Comparison of ENCODE assay signal across 32 cellular contexts in the genomic region with DNA sequence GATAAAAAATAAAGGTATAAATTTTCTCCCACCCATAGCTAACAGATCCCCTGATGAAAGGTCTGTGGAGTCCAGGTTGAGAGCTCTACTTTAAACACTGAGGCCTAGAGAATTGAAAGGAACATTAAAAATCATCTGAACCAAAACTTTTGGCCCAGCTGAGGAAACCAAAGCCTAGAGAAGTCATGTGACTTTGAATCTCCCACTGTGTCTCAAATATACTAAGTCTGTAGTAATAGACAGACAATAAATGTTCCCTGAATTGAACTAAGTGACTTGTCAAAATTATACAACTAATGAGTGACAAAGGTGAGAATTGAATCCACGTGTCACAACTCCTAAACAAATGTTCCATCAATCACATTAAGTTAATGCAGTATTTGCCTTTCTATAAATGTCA. TPM values are rescaled to one million over a fixed set of nuclear protein-coding genes. Genes with fewer than 3 reads are reported as not detected.
"Had no signal": no experiment of that assay in that cellular context is flagged by ENCODE, and none has a peak within 500 bp of the region (broad histone marks: within the 10 kb centered on the region; RNA-seq: fewer than 3 reads in every experiment).

No MANE protein-coding gene starts in this region.

- H3K36me3 Mint-ChIP-seq: stimulated activated effector memory CD8-positive, alpha-beta T cell treated with anti-CD3 and anti-CD28 coated beads, Interleukin-12 subunit alpha, Interleukin-12 subunit beta, amount 100 ng/mL, for 72 hours; stimulated activated memory B cell treated with anti-CD40 and anti-IgM and Interleukin-4, amounts not matched to agents 10 μg/mL and 1 μg/mL and 100 μg/mL, for 72 hours; stimulated activated naive B cell treated with anti-CD40 and anti-IgM and Interleukin-4, amounts not matched to agents 10 μg/mL and 1 μg/mL and 100 μg/mL, for 72 hours; type B pancreatic cell had no signal

- H3K9me3 Mint-ChIP-seq: stimulated activated effector memory CD8-positive, alpha-beta T cell treated with anti-CD3 and anti-CD28 coated beads, Interleukin-12 subunit alpha, Interleukin-12 subunit beta, amount 100 ng/mL, for 72 hours; stimulated activated memory B cell treated with anti-CD40 and anti-IgM and Interleukin-4, amounts not matched to agents 10 μg/mL and 1 μg/mL and 100 μg/mL, for 72 hours; stimulated activated naive B cell treated with anti-CD40 and anti-IgM and Interleukin-4, amounts not matched to agents 10 μg/mL and 1 μg/mL and 100 μg/mL, for 72 hours; stimulated activated naive CD8-positive, alpha-beta T cell treated with anti-CD3 and anti-CD28 coated beads, Interleukin-15, amount 100 ng/mL, for 72 hours; stimulated activated naive CD8-positive, alpha-beta T cell treated with anti-CD3 and anti-CD28 coated beads, Interleukin-15, Interleukin-2, amounts not matched to agents 100 ng/mL and 50 ng/mL, for 24 hours; type B pancreatic cell had no signal

- H3K4me3 Mint-ChIP-seq: stimulated activated effector memory CD8-positive, alpha-beta T cell treated with anti-CD3 and anti-CD28 coated beads, Interleukin-12 subunit alpha, Interleukin-12 subunit beta, amount 100 ng/mL, for 72 hours; stimulated activated memory B cell treated with anti-CD40 and anti-IgM and Interleukin-4, amounts not matched to agents 10 μg/mL and 1 μg/mL and 100 μg/mL, for 72 hours; stimulated activated naive B cell treated with anti-CD40 and anti-IgM and Interleukin-4, amounts not matched to agents 10 μg/mL and 1 μg/mL and 100 μg/mL, for 72 hours; stimulated activated naive CD8-positive, alpha-beta T cell treated with anti-CD3 and anti-CD28 coated beads, Interleukin-15, amount 100 ng/mL, for 72 hours; stimulated activated naive CD8-positive, alpha-beta T cell treated with anti-CD3 and anti-CD28 coated beads, Interleukin-15, Interleukin-2, amounts not matched to agents 100 ng/mL and 50 ng/mL, for 24 hours; type B pancreatic cell had no signal

- H3K4me1 Mint-ChIP-seq: stimulated activated effector memory CD8-positive, alpha-beta T cell treated with anti-CD3 and anti-CD28 coated beads, Interleukin-12 subunit alpha, Interleukin-12 subunit beta, amount 100 ng/mL, for 72 hours; stimulated activated naive CD8-positive, alpha-beta T cell treated with anti-CD3 and anti-CD28 coated beads, Interleukin-15, amount 100 ng/mL, for 72 hours had no signal

- H3K27ac Mint-ChIP-seq: stimulated activated effector memory CD8-positive, alpha-beta T cell treated with anti-CD3 and anti-CD28 coated beads, Interleukin-12 subunit alpha, Interleukin-12 subunit beta, amount 100 ng/mL, for 72 hours; stimulated activated memory B cell treated with anti-CD40 and anti-IgM and Interleukin-4, amounts not matched to agents 10 μg/mL and 1 μg/mL and 100 μg/mL, for 72 hours; stimulated activated naive B cell treated with anti-CD40 and anti-IgM and Interleukin-4, amounts not matched to agents 10 μg/mL and 1 μg/mL and 100 μg/mL, for 72 hours; stimulated activated naive CD8-positive, alpha-beta T cell treated with anti-CD3 and anti-CD28 coated beads, Interleukin-15, amount 100 ng/mL, for 72 hours; stimulated activated naive CD8-positive, alpha-beta T cell treated with anti-CD3 and anti-CD28 coated beads, Interleukin-15, Interleukin-2, amounts not matched to agents 100 ng/mL and 50 ng/mL, for 24 hours; type B pancreatic cell had no signal

- H3K4me1 ChIP-seq: testis had no signal

- H3K9me3 ChIP-seq: suprapubic skin, testis, thoracic aorta, thyroid gland, tibial artery, tibial nerve, transverse colon, upper lobe of left lung, upper lobe of right lung, uterus, vagina had no signal

- H3K27me3 Mint-ChIP-seq: stimulated activated memory B cell treated with anti-CD40 and anti-IgM and Interleukin-4, amounts not matched to agents 10 μg/mL and 1 μg/mL and 100 μg/mL, for 72 hours had no signal

- H3K36me3 ChIP-seq: suprapubic skin, thoracic aorta, thyroid gland, tibial artery, tibial nerve, transverse colon, upper lobe of left lung, upper lobe of right lung, uterus, vagina had no signal

- FAIRE-seq: urothelium cell line had no signal

- H3K27ac ChIP-seq: suprapubic skin, testis, thoracic aorta, thyroid gland, tibial artery, tibial nerve, transverse colon, upper lobe of left lung, upper lobe of right lung, uterus, vagina had no signal

- ATAC-seq: stimulated activated effector memory CD8-positive, alpha-beta T cell treated with anti-CD3 and anti-CD28 coated beads, Interleukin-12 subunit alpha, Interleukin-12 subunit beta, amount 100 ng/mL, for 72 hours; stimulated activated memory B cell treated with anti-CD40 and anti-IgM and Interleukin-4, amounts not matched to agents 10 μg/mL and 1 μg/mL and 100 μg/mL, for 72 hours; stimulated activated naive B cell treated with anti-CD40 and anti-IgM and Interleukin-4, amounts not matched to agents 10 μg/mL and 1 μg/mL and 100 μg/mL, for 72 hours; stimulated activated naive CD8-positive, alpha-beta T cell treated with anti-CD3 and anti-CD28 coated beads, Interleukin-15, amount 100 ng/mL, for 72 hours; stimulated activated naive CD8-positive, alpha-beta T cell treated with anti-CD3 and anti-CD28 coated beads, Interleukin-15, Interleukin-2, amounts not matched to agents 100 U/mL and 50 U/mL, for 24 hours; upper lobe of right lung had no signal

- H3K27me3 ChIP-seq: testis, thyroid gland had no signal

- DNase-seq: stimulated activated CD4-positive, alpha-beta T cell treated with anti-CD3 and anti-CD28 coated beads, Interleukin-2, amount 100 ng/mL, for 48 hours; stimulated activated CD4-positive, alpha-beta T cell treated with anti-CD3 and anti-CD28 coated beads, Interleukin-4, amount 100 ng/mL, for 1 hour; stimulated activated CD4-positive, alpha-beta T cell treated with anti-CD3 and anti-CD28 coated beads, Interleukin-4, amount 100 ng/mL, for 24 hours; stimulated activated CD4-positive, alpha-beta T cell treated with anti-CD3 and anti-CD28 coated beads, Interleukin-4, amount 100 ng/mL, for 4 hours; stimulated activated CD8-positive, alpha-beta memory T cell treated with anti-CD3 and anti-CD28 coated beads, Interleukin-4, amount 100 ng/mL, for 48 hours; stimulated activated naive B cell treated with anti-CD40 and anti-IgM and Interleukin-4, amounts not matched to agents 10 μg/mL and 1 μg/mL and 100 μg/mL, for 72 hours; stimulated activated naive CD4-positive, alpha-beta T cell; stimulated activated naive CD4-positive, alpha-beta T cell treated with Interleukin-2 at 50 U/mL for 16 hours; stimulated activated naive CD8-positive, alpha-beta T cell treated with anti-CD3 and anti-CD28 coated beads, Interleukin-15, amount 100 ng/mL, for 72 hours; stimulated activated naive CD8-positive, alpha-beta T cell treated with anti-CD3 and anti-CD28 coated beads, Interleukin-15, Interleukin-2, amounts not matched to agents 100 U/mL and 50 U/mL, for 24 hours; substantia nigra; testis; thyroid gland; tibial artery; transverse colon; trophoblast cell; upper lobe of left lung; upper lobe of right lung; uterus had no signal

- H3K4me3 ChIP-seq: suprapubic skin, testis, thoracic aorta, thyroid gland, tibial artery, tibial nerve, transverse colon, upper lobe of left lung, upper lobe of right lung, uterus, vagina had no signal

RNA-seq across cellular contexts. Expression of a gene that starts 5.7 kb away (rescaled TPM):
- total RNA-seq: subcutaneous adipose tissue, suprapubic skin, temporal lobe, thoracic aorta, thyroid gland, tibial nerve, transverse colon, upper lobe of left lung, upper lobe of right lung, ureter, urinary bladder, vagina had no signal
- polyA plus RNA-seq: urinary bladder had no signal

RNA-seq across cellular contexts. Expression of a gene that starts 25.3 kb away (rescaled TPM):
- total RNA-seq: subcutaneous adipose tissue, suprapubic skin, temporal lobe, thoracic aorta, thyroid gland, tibial nerve, transverse colon, upper lobe of left lung, upper lobe of right lung, ureter, urinary bladder, uterus, vagina had no signal
- polyA plus RNA-seq: urinary bladder had no signal

RNA-seq across cellular contexts. Expression of a gene that starts 48.5 kb away (rescaled TPM):
- total RNA-seq: subcutaneous adipose tissue, suprapubic skin, temporal lobe, testis, thoracic aorta, thyroid gland, tibial nerve, transverse colon, upper lobe of left lung, upper lobe of right lung, ureter, urinary bladder, vagina had no signal
- polyA plus RNA-seq: urinary bladder had no signal
